In the genomic region with DNA sequence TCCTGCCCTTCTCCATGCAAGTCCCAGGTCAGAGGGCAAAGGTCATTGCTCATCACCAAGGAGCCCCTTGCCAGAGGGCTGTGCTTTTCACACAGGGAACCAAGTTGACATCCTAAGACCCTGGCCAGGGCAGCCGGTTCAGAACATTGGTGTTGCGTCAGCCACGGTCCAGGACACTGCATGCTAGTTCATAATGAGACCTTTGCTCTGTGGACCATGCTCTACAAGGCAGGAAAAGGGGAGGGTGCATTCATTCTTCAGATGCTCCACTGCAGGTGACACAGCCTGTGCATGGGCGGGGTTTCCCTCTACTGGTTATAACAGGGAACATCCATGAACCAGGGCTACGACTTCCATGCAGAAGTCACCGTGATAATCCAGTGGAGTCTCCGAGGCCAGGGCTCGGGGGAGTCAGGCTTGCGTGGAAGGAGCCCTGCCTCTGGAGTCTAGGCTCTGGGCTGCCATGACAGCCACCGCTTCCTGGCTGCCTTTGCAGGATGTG, we compare ENCODE assay signal across 14 cellular contexts.
DNase-seq lines count a peak whose midpoint lies in the region; ATAC-seq, FAIRE-seq and TF ChIP-seq lines count a peak whose summit lies in the region.
"Had no signal": no experiment of that assay in that cellular context is flagged by ENCODE, and none has a peak within 500 bp of the region (broad histone marks: within the 10 kb centered on the region; RNA-seq: fewer than 3 reads in every experiment).

No MANE protein-coding gene starts in this region.

- H4K20me1 ChIP-seq in astrocyte (ENCODE audit: insufficient read depth, low read length), result no peaks in the 10 kb centered on the region

- no peak overlapping the region for H3K4me3 Mint-ChIP-seq in astrocyte (ENCODE audit: unreplicated experiment)
- H3K4me3 Mint-ChIP-seq: activated CD4-positive, alpha-beta memory T cell treated with anti-CD3 and anti-CD28 coated beads, Interleukin-2, amount 10 ng/mL, durations not matched to agents 7 days and 5 days; activated naive CD4-positive, alpha-beta T cell treated with anti-CD3 and anti-CD28 coated beads, Interleukin-2, amount 10 ng/mL, durations not matched to agents 7 days and 5 days; stimulated activated memory B cell treated with anti-CD40 and anti-IgM and Interleukin-4, amounts not matched to agents 10 μg/mL and 1 μg/mL and 100 μg/mL, for 72 hours had no signal

- FAIRE-seq in D721Med (lab: Jason Lieb, UNC), result no peak
- FAIRE-seq in astrocyte (lab: Jason Lieb, UNC), result no peak
- FAIRE-seq in GM12891 (lab: Jason Lieb, UNC), result no peak

- H3K9me3 Mint-ChIP-seq in astrocyte (ENCODE audit: unreplicated experiment), result peaks cover 3% of the 10 kb centered on the region
- H3K9me3 Mint-ChIP-seq: activated CD4-positive, alpha-beta memory T cell treated with anti-CD3 and anti-CD28 coated beads, Interleukin-2, amount 10 ng/mL, durations not matched to agents 7 days and 5 days; activated naive CD4-positive, alpha-beta T cell treated with anti-CD3 and anti-CD28 coated beads, Interleukin-2, amount 10 ng/mL, durations not matched to agents 7 days and 5 days; stimulated activated memory B cell treated with anti-CD40 and anti-IgM and Interleukin-4, amounts not matched to agents 10 μg/mL and 1 μg/mL and 100 μg/mL, for 72 hours had no signal

- no peaks in the 10 kb centered on the region for H3K27me3 ChIP-seq in astrocyte (ENCODE audit: insufficient read depth, low read length)
- no peaks in the 10 kb centered on the region for H3K27me3 ChIP-seq in liver (ENCODE audit: control insufficient read depth in 4 of 4, insufficient read depth in 4 of 4, low read length in 3 of 4)
- H3K27me3 ChIP-seq: SJCRH30 had no signal

- H3K79me2 ChIP-seq in astrocyte (ENCODE audit: insufficient read depth, low read length), result no peaks in the 10 kb centered on the region

- H2AFZ ChIP-seq in astrocyte (ENCODE audit: low read depth, low read length), result no peak overlapping the region

- no peak overlapping the region for H3K27ac Mint-ChIP-seq in astrocyte (ENCODE audit: unreplicated experiment)
- H3K27ac Mint-ChIP-seq: activated CD4-positive, alpha-beta memory T cell treated with anti-CD3 and anti-CD28 coated beads, Interleukin-2, amount 10 ng/mL, durations not matched to agents 7 days and 5 days; activated naive CD4-positive, alpha-beta T cell treated with anti-CD3 and anti-CD28 coated beads, Interleukin-2, amount 10 ng/mL, durations not matched to agents 7 days and 5 days; stimulated activated memory B cell treated with anti-CD40 and anti-IgM and Interleukin-4, amounts not matched to agents 10 μg/mL and 1 μg/mL and 100 μg/mL, for 72 hours had no signal

- H3K9me3 ChIP-seq in astrocyte (ENCODE audit: insufficient read depth, low read depth, low read length) (no peaks in the 10 kb centered on the region), liver (ENCODE audit: control insufficient read depth in 4 of 4, low read length in 3 of 4) (no peaks in the 10 kb centered on the region)
- H3K9me3 ChIP-seq: SJCRH30 had no signal

- H3K9ac ChIP-seq in astrocyte (ENCODE audit: low read length) (no peak overlapping the region), liver (ENCODE audit: low read depth in 1 of 2, low read length in 2 of 2) (no peak overlapping the region)

- no peak for DNase-seq in D721Med (ENCODE audit: insufficient read length, low spot score)
- DNase-seq in LNCaP clone FGC (ENCODE audit: low read depth), result no peak
- DNase-seq in astrocyte (ENCODE audit: low read depth), result no peak
- DNase-seq in effector CD4-positive, alpha-beta T cell, result no peak
- DNase-seq in GM12891 (ENCODE audit: insufficient read length, low spot score), result no peak
- DNase-seq: activated CD4-positive, alpha-beta memory T cell treated with anti-CD3 and anti-CD28 coated beads, Interleukin-2, amount 10 ng/mL, durations not matched to agents 7 days and 5 days; activated naive CD4-positive, alpha-beta T cell treated with anti-CD3 and anti-CD28 coated beads, Interleukin-2, amount 10 ng/mL, durations not matched to agents 7 days and 5 days; effector CD8-positive, alpha-beta T cell; NCI-H1105 treated with DMSO at 0.1 percent for 48 hours; SJCRH30 had no signal

- H3K4me3 ChIP-seq in LNCaP clone FGC (ENCODE audit: low read depth, low read length) (no peak overlapping the region), astrocyte (ENCODE audit: insufficient read depth, low read depth, low read length) (no peak overlapping the region), liver (ENCODE audit: low read depth in 1 of 3, low read length in 3 of 3) (no peak overlapping the region)
- H3K4me3 ChIP-seq: SJCRH30 had no signal

- WGBS in liver, result 49% methylated on average over 10 of the region's 10 CpGs

- no peak overlapping the region for H3K4me2 ChIP-seq in astrocyte (ENCODE audit: low read length)

- TF ChIP-seq RAD21 in liver (IDR thresholded peaks at IDR 0.05), result peak; percentile 72 to 78

- H3K36me3 Mint-ChIP-seq in astrocyte (ENCODE audit: low read depth, unreplicated experiment), result peaks cover 1% of the 10 kb centered on the region
- H3K36me3 Mint-ChIP-seq: activated naive CD4-positive, alpha-beta T cell treated with anti-CD3 and anti-CD28 coated beads, Interleukin-2, amount 10 ng/mL, durations not matched to agents 7 days and 5 days; stimulated activated memory B cell treated with anti-CD40 and anti-IgM and Interleukin-4, amounts not matched to agents 10 μg/mL and 1 μg/mL and 100 μg/mL, for 72 hours had no signal

- no peak for ATAC-seq in GM18907 (IDR thresholded peaks at IDR 0.05; ENCODE audit: unreplicated experiment)
- ATAC-seq in GM18868 (IDR thresholded peaks at IDR 0.05; ENCODE audit: unreplicated experiment), result no peak
- ATAC-seq: stimulated activated memory B cell treated with anti-CD40 and anti-IgM and Interleukin-4, amounts not matched to agents 10 μg/mL and 1 μg/mL and 100 μg/mL, for 72 hours had no signal

- peaks cover 7% of the 10 kb centered on the region for H3K4me1 ChIP-seq in astrocyte (ENCODE audit: insufficient read depth, low read length)
- H3K4me1 ChIP-seq in liver (ENCODE audit: control insufficient read depth in 4 of 4, insufficient read depth in 4 of 4, low read length in 3 of 4), result peaks cover 0 to 7% (median 1%) of the 10 kb centered on the region in 4 donors
- H3K4me1 ChIP-seq: SJCRH30 had no signal

- H3K4me1 Mint-ChIP-seq in astrocyte (ENCODE audit: low read depth, unreplicated experiment), result peaks cover 16% of the 10 kb centered on the region
- H3K4me1 Mint-ChIP-seq: activated CD4-positive, alpha-beta memory T cell treated with anti-CD3 and anti-CD28 coated beads, Interleukin-2, amount 10 ng/mL, durations not matched to agents 7 days and 5 days; activated naive CD4-positive, alpha-beta T cell treated with anti-CD3 and anti-CD28 coated beads, Interleukin-2, amount 10 ng/mL, durations not matched to agents 7 days and 5 days; stimulated activated memory B cell treated with anti-CD40 and anti-IgM and Interleukin-4, amounts not matched to agents 10 μg/mL and 1 μg/mL and 100 μg/mL, for 72 hours had no signal

- H3K27me3 Mint-ChIP-seq in astrocyte (ENCODE audit: low read depth, unreplicated experiment), result peaks cover 13% of the 10 kb centered on the region
- H3K27me3 Mint-ChIP-seq: activated CD4-positive, alpha-beta memory T cell treated with anti-CD3 and anti-CD28 coated beads, Interleukin-2, amount 10 ng/mL, durations not matched to agents 7 days and 5 days; activated naive CD4-positive, alpha-beta T cell treated with anti-CD3 and anti-CD28 coated beads, Interleukin-2, amount 10 ng/mL, durations not matched to agents 7 days and 5 days had no signal

- TF ChIP-seq CTCF in D721Med (IDR thresholded peaks at IDR 0.05; ENCODE audit: insufficient read depth, missing control alignments) (peak; percentile 12), LNCaP clone FGC (IDR thresholded peaks at IDR 0.05; ENCODE audit: control insufficient read depth, extremely low read depth, insufficient read depth) (peak; percentile 48), astrocyte (IDR thresholded peaks at IDR 0.05; ENCODE audit: insufficient read depth, low read depth, low read length) (peak; percentile 9), liver (IDR thresholded peaks at IDR 0.05; ENCODE audit: low read depth, low read length, missing input control) (peak; percentile 35)

- no peaks in the 10 kb centered on the region for H3K36me3 ChIP-seq in astrocyte (ENCODE audit: insufficient read depth, low read length)
- no peaks in the 10 kb centered on the region for H3K36me3 ChIP-seq in liver (ENCODE audit: control insufficient read depth in 4 of 4, insufficient read depth in 3 of 4, low read depth in 1 of 4, low read length in 3 of 4)
- H3K36me3 ChIP-seq: SJCRH30 had no signal

- no peak for TF ChIP-seq POLR2A in GM12891 (IDR thresholded peaks at IDR 0.05; ENCODE audit: low read depth, low read length)

- H3K27ac ChIP-seq in astrocyte (ENCODE audit: low read depth, low read length), result no peak overlapping the region
- H3K27ac ChIP-seq in liver (ENCODE audit: low read depth in 1 of 2, low read length in 2 of 2), result no peak overlapping the region
- H3K27ac ChIP-seq: SJCRH30 had no signal

TF ChIP-seq in liver, 16 proteins besides CTCF, POLR2A, EP300 and RAD21 (continues in another document):
- TF ChIP-seq SP1 (IDR thresholded peaks at IDR 0.05), result peak; percentile 43

TF ChIP-seq in GM12891, 5 proteins besides CTCF, POLR2A, EP300 and RAD21:
- TF ChIP-seq POLR2AphosphoS5 (IDR thresholded peaks at IDR 0.05; ENCODE audit: low read depth, low read length), result no peak
- TF ChIP-seq SPI1 (IDR thresholded peaks at IDR 0.05; ENCODE audit: low read depth, low read length), result no peak
- no peak for TF ChIP-seq POU2F2 (IDR thresholded peaks at IDR 0.05; ENCODE audit: low read depth, low read length)
- TF ChIP-seq PAX5 (IDR thresholded peaks at IDR 0.05; ENCODE audit: insufficient read depth, low read length, severe bottlenecking), result no peak
- TF ChIP-seq TAF1 (IDR thresholded peaks at IDR 0.05; ENCODE audit: low read depth, low read length), result no peak
